ENCODE assay signal across 1 cellular context in the genomic region with DNA sequence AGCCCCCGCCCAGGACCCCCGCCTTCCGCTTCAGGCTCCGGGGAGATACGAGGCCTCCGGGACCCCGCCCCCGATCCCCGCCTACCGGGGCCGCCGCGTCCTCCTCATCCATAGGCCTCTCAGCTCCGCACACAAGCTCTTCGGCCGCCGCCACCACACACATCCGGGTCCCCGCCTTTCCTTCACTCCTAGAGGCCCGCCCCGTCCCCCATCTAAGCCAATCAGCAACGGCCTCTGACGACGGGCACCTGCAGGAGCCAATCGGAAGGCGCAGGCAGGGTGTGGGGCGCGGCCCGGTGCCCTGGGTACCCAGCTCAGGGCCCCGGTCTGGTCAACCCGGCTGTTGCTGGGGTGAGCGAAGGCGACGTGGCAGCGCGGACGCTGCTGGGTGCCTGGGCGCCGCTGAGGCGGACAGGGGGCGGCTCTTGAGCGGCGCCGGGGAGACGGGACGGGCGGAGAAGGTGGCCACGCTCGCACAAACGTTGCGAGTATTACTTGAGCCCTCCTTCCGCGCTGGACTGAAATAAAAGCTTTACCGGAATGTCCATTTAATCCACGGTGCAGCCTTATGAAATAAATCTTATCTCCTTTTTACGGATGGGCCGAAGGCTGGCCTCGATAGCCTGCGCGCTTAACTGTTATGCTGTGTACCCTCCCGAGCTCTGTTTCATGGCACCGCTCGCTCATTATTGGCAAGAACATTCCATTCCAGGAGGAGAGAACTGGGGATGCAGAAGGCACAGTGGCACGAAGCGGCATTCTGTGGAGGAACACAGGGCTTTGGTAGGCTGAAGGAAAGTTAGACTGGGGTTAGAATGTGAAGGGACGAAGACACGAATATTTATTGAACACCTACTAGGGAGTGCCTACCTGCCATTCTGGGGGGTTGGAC.
A peak's percentile ranks its signal among the peaks of the same experiment; 100 is the strongest.
TF ChIP-seq lines count a peak whose summit lies in the region.

A gene with protein sequence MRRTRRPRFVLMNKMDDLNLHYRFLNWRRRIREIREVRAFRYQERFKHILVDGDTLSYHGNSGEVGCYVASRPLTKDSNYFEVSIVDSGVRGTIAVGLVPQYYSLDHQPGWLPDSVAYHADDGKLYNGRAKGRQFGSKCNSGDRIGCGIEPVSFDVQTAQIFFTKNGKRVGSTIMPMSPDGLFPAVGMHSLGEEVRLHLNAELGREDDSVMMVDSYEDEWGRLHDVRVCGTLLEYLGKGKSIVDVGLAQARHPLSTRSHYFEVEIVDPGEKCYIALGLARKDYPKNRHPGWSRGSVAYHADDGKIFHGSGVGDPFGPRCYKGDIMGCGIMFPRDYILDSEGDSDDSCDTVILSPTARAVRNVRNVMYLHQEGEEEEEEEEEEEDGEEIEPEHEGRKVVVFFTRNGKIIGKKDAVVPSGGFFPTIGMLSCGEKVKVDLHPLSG (minus strand): TSS at position 165 of the 892 bp plus-strand sequence. CDS start 57 bp downstream, at position 108.

TF ChIP-seq in HepG2, 621 proteins besides CTCF, POLR2A, EP300 and RAD21 (continued from another document and continues in another):
- TF ChIP-seq, protein P1, sequence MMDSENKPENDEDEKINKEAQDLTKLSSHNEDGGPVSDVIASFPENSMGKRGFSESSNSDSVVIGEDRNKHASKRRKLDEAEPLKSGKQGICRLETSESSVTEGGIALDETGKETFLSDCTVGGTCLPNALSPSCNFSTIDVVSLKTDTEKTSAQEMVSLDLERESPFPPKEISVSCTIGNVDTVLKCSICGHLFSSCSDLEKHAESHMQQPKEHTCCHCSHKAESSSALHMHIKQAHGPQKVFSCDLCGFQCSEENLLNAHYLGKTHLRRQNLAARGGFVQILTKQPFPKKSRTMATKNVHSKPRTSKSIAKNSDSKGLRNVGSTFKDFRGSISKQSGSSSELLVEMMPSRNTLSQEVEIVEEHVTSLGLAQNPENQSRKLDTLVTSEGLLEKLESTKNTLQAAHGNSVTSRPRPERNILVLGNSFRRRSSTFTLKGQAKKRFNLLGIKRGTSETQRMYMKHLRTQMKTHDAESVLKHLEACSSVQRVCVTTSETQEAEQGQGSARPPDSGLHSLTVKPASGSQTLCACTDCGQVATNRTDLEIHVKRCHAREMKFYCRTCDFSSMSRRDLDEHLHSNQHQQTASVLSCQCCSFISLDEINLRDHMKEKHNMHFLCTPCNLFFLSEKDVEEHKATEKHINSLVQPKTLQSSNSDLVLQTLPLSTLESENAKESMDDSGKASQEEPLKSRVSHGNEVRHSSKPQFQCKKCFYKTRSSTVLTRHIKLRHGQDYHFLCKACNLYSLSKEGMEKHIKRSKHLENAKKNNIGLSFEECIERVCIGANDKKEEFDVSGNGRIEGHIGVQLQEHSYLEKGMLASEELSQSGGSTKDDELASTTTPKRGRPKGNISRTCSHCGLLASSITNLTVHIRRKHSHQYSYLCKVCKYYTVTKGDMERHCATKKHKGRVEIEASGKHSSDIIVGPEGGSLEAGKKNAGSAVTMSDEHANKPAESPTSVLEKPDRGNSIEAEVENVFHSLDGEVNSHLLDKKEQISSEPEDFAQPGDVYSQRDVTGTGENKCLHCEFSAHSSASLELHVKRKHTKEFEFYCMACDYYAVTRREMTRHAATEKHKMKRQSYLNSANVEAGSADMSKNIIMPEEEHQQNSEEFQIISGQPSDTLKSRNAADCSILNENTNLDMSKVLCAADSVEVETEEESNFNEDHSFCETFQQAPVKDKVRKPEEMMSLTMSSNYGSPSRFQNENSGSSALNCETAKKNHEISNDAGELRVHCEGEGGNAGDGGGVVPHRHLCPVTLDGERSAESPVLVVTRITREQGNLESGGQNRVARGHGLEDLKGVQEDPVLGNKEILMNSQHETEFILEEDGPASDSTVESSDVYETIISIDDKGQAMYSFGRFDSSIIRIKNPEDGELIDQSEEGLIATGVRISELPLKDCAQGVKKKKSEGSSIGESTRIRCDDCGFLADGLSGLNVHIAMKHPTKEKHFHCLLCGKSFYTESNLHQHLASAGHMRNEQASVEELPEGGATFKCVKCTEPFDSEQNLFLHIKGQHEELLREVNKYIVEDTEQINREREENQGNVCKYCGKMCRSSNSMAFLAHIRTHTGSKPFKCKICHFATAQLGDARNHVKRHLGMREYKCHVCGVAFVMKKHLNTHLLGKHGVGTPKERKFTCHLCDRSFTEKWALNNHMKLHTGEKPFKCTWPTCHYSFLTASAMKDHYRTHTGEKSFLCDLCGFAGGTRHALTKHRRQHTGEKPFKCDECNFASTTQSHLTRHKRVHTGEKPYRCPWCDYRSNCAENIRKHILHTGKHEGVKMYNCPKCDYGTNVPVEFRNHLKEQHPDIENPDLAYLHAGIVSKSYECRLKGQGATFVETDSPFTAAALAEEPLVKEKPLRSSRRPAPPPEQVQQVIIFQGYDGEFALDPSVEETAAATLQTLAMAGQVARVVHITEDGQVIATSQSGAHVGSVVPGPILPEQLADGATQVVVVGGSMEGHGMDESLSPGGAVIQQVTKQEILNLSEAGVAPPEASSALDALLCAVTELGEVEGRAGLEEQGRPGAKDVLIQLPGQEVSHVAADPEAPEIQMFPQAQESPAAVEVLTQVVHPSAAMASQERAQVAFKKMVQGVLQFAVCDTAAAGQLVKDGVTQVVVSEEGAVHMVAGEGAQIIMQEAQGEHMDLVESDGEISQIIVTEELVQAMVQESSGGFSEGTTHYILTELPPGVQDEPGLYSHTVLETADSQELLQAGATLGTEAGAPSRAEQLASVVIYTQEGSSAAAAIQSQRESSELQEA (CRISPR knock-in tag; IDR thresholded peaks at IDR 0.05; ENCODE audit: not compliant biosample characterization) = peak; percentile 49
- TF ChIP-seq ETV6 (CRISPR knock-in tag; conservative IDR thresholded peaks at IDR 0.05) (0 out of 2 replicates have a peak, but pooled peaks have one; percentile 55), LCORL (IDR thresholded peaks at IDR 0.05) (no peak), LCORL (CRISPR knock-in tag; IDR thresholded peaks at IDR 0.05) (peak; percentile 56), ZNF251 (CRISPR knock-in tag; IDR thresholded peaks at IDR 0.05) (no peak), NFATC3 (CRISPR knock-in tag; IDR thresholded peaks at IDR 0.05) (peak; percentile 86; the same call in 1 of the 2 replicates), CBX1 (IDR thresholded peaks at IDR 0.05; ENCODE audit: low read depth) (peak; percentile 52), ZFP82 (CRISPR knock-in tag; IDR thresholded peaks at IDR 0.05; ENCODE audit: borderline replicate concordance) (no peak), GABPA (IDR thresholded peaks at IDR 0.05; ENCODE audit: low read depth, low read length) (peak; percentile 45), GABPA (CRISPR knock-in tag; IDR thresholded peaks at IDR 0.05; ENCODE audit: low read depth) (peak; percentile 77), TSC22D2 (CRISPR knock-in tag; IDR thresholded peaks at IDR 0.05; ENCODE audit: borderline replicate concordance) (0 out of 2 replicates have a peak, but pooled peaks have one; percentile 71), ZNF891 (CRISPR knock-in tag; IDR thresholded peaks at IDR 0.05) (no peak), RAD51 (IDR thresholded peaks at IDR 0.05; ENCODE audit: borderline replicate concordance) (no peak), YEATS4 (CRISPR knock-in tag; IDR thresholded peaks at IDR 0.05; ENCODE audit: borderline replicate concordance) (peak; percentile 89), ZNF17 (CRISPR knock-in tag; IDR thresholded peaks at IDR 0.05) (no peak), DNMT3B (CRISPR knock-in tag; conservative IDR thresholded peaks at IDR 0.05) (no peak), MXD4 (CRISPR knock-in tag; IDR thresholded peaks at IDR 0.05) (no peak; the same call in 1 of the 2 replicates), PAF1 (CRISPR knock-in tag; IDR thresholded peaks at IDR 0.05) (no peak), ZNF670 (CRISPR knock-in tag; IDR thresholded peaks at IDR 0.05; ENCODE audit: borderline replicate concordance) (no peak), ARNTL (CRISPR knock-in tag; IDR thresholded peaks at IDR 0.05) (no peak), NFE2L2 (IDR thresholded peaks at IDR 0.05; ENCODE audit: low read length) (no peak), ZNF232 (CRISPR knock-in tag; IDR thresholded peaks at IDR 0.05; ENCODE audit: borderline replicate concordance) (no peak; the same call in 1 of the 2 replicates), ZFX (CRISPR knock-in tag; IDR thresholded peaks at IDR 0.05; ENCODE audit: low read depth) (peak; percentile 79), HHEX (CRISPR knock-in tag; IDR thresholded peaks at IDR 0.05) (no peak), ZNF207 (IDR thresholded peaks at IDR 0.05; ENCODE audit: borderline replicate concordance) (no peak), ZNF501 (CRISPR knock-in tag; IDR thresholded peaks at IDR 0.05) (peak; percentile 64), MAF1 (CRISPR knock-in tag; IDR thresholded peaks at IDR 0.05; ENCODE audit: borderline replicate concordance) (no peak; the same call in 1 of the 2 replicates), ATM (IDR thresholded peaks at IDR 0.05; ENCODE audit: borderline replicate concordance) (no peak), SMAD3 (CRISPR knock-in tag; IDR thresholded peaks at IDR 0.05) (peak; percentile 72; the same call in 1 of the 2 replicates), FOXK1 (CRISPR knock-in tag; IDR thresholded peaks at IDR 0.05; ENCODE audit: borderline replicate concordance, low read depth) (peak; percentile 59; the same call in 1 of the 2 replicates)
- TF ChIP-seq, protein P2, sequence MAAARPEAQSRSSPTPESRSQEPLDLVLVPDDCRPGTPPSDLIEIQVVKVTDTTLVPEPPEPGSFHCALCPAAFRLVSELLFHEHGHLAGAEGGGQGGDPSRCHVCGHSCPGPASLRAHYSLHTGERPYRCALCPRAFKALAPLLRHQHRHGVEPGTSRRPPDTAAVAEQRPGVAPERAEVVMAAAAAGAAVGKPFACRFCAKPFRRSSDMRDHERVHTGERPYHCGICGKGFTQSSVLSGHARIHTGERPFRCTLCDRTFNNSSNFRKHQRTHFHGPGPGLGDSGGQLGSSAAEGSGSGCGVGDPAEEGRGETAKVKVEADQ (CRISPR knock-in tag; IDR thresholded peaks at IDR 0.05; ENCODE audit: borderline replicate concordance) = no peak
- TF ChIP-seq, protein P3, sequence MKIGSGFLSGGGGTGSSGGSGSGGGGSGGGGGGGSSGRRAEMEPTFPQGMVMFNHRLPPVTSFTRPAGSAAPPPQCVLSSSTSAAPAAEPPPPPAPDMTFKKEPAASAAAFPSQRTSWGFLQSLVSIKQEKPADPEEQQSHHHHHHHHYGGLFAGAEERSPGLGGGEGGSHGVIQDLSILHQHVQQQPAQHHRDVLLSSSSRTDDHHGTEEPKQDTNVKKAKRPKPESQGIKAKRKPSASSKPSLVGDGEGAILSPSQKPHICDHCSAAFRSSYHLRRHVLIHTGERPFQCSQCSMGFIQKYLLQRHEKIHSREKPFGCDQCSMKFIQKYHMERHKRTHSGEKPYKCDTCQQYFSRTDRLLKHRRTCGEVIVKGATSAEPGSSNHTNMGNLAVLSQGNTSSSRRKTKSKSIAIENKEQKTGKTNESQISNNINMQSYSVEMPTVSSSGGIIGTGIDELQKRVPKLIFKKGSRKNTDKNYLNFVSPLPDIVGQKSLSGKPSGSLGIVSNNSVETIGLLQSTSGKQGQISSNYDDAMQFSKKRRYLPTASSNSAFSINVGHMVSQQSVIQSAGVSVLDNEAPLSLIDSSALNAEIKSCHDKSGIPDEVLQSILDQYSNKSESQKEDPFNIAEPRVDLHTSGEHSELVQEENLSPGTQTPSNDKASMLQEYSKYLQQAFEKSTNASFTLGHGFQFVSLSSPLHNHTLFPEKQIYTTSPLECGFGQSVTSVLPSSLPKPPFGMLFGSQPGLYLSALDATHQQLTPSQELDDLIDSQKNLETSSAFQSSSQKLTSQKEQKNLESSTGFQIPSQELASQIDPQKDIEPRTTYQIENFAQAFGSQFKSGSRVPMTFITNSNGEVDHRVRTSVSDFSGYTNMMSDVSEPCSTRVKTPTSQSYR (CRISPR knock-in tag; IDR thresholded peaks at IDR 0.05; ENCODE audit: borderline replicate concordance) = no peak
- TF ChIP-seq, protein P4, sequence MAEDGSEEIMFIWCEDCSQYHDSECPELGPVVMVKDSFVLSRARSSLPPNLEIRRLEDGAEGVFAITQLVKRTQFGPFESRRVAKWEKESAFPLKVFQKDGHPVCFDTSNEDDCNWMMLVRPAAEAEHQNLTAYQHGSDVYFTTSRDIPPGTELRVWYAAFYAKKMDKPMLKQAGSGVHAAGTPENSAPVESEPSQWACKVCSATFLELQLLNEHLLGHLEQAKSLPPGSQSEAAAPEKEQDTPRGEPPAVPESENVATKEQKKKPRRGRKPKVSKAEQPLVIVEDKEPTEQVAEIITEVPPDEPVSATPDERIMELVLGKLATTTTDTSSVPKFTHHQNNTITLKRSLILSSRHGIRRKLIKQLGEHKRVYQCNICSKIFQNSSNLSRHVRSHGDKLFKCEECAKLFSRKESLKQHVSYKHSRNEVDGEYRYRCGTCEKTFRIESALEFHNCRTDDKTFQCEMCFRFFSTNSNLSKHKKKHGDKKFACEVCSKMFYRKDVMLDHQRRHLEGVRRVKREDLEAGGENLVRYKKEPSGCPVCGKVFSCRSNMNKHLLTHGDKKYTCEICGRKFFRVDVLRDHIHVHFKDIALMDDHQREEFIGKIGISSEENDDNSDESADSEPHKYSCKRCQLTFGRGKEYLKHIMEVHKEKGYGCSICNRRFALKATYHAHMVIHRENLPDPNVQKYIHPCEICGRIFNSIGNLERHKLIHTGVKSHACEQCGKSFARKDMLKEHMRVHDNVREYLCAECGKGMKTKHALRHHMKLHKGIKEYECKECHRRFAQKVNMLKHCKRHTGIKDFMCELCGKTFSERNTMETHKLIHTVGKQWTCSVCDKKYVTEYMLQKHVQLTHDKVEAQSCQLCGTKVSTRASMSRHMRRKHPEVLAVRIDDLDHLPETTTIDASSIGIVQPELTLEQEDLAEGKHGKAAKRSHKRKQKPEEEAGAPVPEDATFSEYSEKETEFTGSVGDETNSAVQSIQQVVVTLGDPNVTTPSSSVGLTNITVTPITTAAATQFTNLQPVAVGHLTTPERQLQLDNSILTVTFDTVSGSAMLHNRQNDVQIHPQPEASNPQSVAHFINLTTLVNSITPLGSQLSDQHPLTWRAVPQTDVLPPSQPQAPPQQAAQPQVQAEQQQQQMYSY (CRISPR knock-in tag; IDR thresholded peaks at IDR 0.05) = 0 out of 2 replicates have a peak, but pooled peaks have one; percentile 19
- TF ChIP-seq, protein P5, sequence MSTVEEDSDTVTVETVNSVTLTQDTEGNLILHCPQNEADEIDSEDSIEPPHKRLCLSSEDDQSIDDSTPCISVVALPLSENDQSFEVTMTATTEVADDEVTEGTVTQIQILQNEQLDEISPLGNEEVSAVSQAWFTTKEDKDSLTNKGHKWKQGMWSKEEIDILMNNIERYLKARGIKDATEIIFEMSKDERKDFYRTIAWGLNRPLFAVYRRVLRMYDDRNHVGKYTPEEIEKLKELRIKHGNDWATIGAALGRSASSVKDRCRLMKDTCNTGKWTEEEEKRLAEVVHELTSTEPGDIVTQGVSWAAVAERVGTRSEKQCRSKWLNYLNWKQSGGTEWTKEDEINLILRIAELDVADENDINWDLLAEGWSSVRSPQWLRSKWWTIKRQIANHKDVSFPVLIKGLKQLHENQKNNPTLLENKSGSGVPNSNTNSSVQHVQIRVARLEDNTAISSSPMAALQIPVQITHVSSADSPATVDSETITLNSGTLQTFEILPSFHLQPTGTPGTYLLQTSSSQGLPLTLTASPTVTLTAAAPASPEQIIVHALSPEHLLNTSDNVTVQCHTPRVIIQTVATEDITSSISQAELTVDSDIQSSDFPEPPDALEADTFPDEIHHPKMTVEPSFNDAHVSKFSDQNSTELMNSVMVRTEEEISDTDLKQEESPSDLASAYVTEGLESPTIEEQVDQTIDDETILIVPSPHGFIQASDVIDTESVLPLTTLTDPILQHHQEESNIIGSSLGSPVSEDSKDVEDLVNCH (CRISPR knock-in tag; IDR thresholded peaks at IDR 0.05) = peak; percentile 79; the same call in 1 of the 2 replicates
- TF ChIP-seq, protein P6, sequence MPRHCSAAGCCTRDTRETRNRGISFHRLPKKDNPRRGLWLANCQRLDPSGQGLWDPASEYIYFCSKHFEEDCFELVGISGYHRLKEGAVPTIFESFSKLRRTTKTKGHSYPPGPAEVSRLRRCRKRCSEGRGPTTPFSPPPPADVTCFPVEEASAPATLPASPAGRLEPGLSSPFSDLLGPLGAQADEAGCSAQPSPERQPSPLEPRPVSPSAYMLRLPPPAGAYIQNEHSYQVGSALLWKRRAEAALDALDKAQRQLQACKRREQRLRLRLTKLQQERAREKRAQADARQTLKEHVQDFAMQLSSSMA (CRISPR knock-in tag; IDR thresholded peaks at IDR 0.05) = 0 out of 2 replicates have a peak, but pooled peaks have one; percentile 69
